ENCODE assay signal across 8 cellular contexts in genomic region chr15:28094732-28095521, GRCh38. TPM values are rescaled to one million over a fixed set of nuclear protein-coding genes. Genes with fewer than 3 reads are reported as not detected.
DNase-seq lines count a peak whose midpoint lies in the region; ATAC-seq and TF ChIP-seq lines count a peak whose summit lies in the region.

No MANE protein-coding gene starts in this region.

- no peak for TF ChIP-seq RAD21 in Ishikawa (IDR thresholded peaks at IDR 0.05; ENCODE audit: low read depth)

- peaks cover 62% of the 10 kb centered on the region for H3K27me3 Mint-ChIP-seq in activated T-cell treated with anti-CD3 and anti-CD28 coated beads, Interleukin-2, amount 50 U/mL, for 72 hours (ENCODE audit: low read depth)

- no peak overlapping the region for H3K27ac Mint-ChIP-seq in activated T-cell treated with anti-CD3 and anti-CD28 coated beads, Interleukin-2, amount 50 U/mL, for 72 hours

- H3K36me3 ChIP-seq in rectal smooth muscle tissue (ENCODE audit: control insufficient read depth, insufficient read depth, low read length): no peaks in the 10 kb centered on the region

- POLR2A ChIA-PET in RWPE1 (lab: Yijun Ruan, JAX; ENCODE audit: low non-redundant PET): no interaction called here

- peaks cover 7 to 10% of the 10 kb centered on the region in 2 donors for H3K9me3 Mint-ChIP-seq in activated T-cell treated with anti-CD3 and anti-CD28 coated beads, Interleukin-2, amount 50 U/mL, for 72 hours

- H3K27me3 ChIP-seq in rectal smooth muscle tissue (ENCODE audit: control insufficient read depth, insufficient read depth, low read length): peaks cover 15% of the 10 kb centered on the region

- H3K27ac ChIP-seq in rectal smooth muscle tissue (ENCODE audit: low read depth, low read length) (no peak overlapping the region), RWPE1 (no peak overlapping the region)

- H3K36me3 Mint-ChIP-seq in activated T-cell treated with anti-CD3 and anti-CD28 coated beads, Interleukin-2, amount 50 U/mL, for 72 hours (ENCODE audit: insufficient read depth in 2 of 2): peaks cover 11 to 17% of the 10 kb centered on the region in 2 donors

- peaks cover 12% of the 10 kb centered on the region for H3K4me1 Mint-ChIP-seq in activated T-cell treated with anti-CD3 and anti-CD28 coated beads, Interleukin-2, amount 50 U/mL, for 72 hours (ENCODE audit: low read depth)

- DNase-seq in activated T-cell treated with anti-CD3 and anti-CD28 coated beads, Interleukin-2, amount 50 U/mL, for 72 hours: peak; percentile 44 to 50
- DNase-seq in left ventricle myocardium superior: peak; percentile 62
- DNase-seq in medulla oblongata (ENCODE audit: extremely low spot score): no peak
- no peak for DNase-seq in NCI-H2081 (lab: John Stamatoyannopoulos, UW)
- DNase-seq in RWPE1 (ENCODE audit: low spot score): no peak

- peak; percentile 34 to 41 for ATAC-seq in activated T-cell treated with anti-CD3 and anti-CD28 coated beads, Interleukin-2, amount 50 U/mL, for 72 hours (replicated peaks in 1 of 2)
- ATAC-seq in left ventricle myocardium superior (peak; percentile 57), GM21723 (IDR thresholded peaks at IDR 0.05; ENCODE audit: unreplicated experiment) (no peak)

- TF ChIP-seq EP300 in Ishikawa (IDR thresholded peaks at IDR 0.05; ENCODE audit: borderline replicate concordance): no peak

- H3K9ac ChIP-seq in rectal smooth muscle tissue (ENCODE audit: low read length): no peak overlapping the region

- CTCF ChIA-PET in RWPE1 (lab: Yijun Ruan, JAX): interaction anchor here (0.6 kb wide), 1 partner anchor 656 kb away, joined by 3 read pairs; no protein-coding TSS in a partner anchor

- no peaks in the 10 kb centered on the region for H3K4me1 ChIP-seq in rectal smooth muscle tissue (ENCODE audit: control insufficient read depth, insufficient read depth, low read length)

- H3K4me3 Mint-ChIP-seq in activated T-cell treated with anti-CD3 and anti-CD28 coated beads, Interleukin-2, amount 50 U/mL, for 72 hours: peak overlapping the region; percentile 85

- TF ChIP-seq CTCF in RWPE1 (conservative IDR thresholded peaks at IDR 0.05; ENCODE audit: low read depth): no peak

- peak overlapping the region; percentile 75 for H3K4me3 ChIP-seq in rectal smooth muscle tissue (ENCODE audit: low read length)

- intact Hi-C loops in left ventricle myocardium superior (cut with micrococcal nuclease): no loop called here

TF ChIP-seq in Ishikawa, 13 proteins besides CTCF, POLR2A, EP300 and RAD21:
- TF ChIP-seq NFIC (IDR thresholded peaks at IDR 0.05) (0 out of 2 replicates have a peak, but pooled peaks have one; percentile 4), MAX (IDR thresholded peaks at IDR 0.05) (peak; percentile 41), EGR1 (IDR thresholded peaks at IDR 0.05) (no peak)

RNA-seq across cellular contexts. Expression of gene OCA2, which starts 4.2 kb away (rescaled TPM):
- total RNA-seq in activated T-cell treated with anti-CD3 and anti-CD28 coated beads, Interleukin-2, amount 50 U/mL, for 72 hours: under 1 TPM in 1 of 2 donors, not detected in 1; 0.14 TPM
- total RNA-seq in left ventricle myocardium superior: 0.15 TPM

Comparison
In these comparisons a context has a peak if more than half of its experiments do, and no peak if none do; other contexts are left out.
1. DNase-seq: peak in activated T-cell treated with anti-CD3 and anti-CD28 coated beads, Interleukin-2, amount 50 U/mL, for 72 hours (2 of 2) and left ventricle myocardium superior (single experiment); none in medulla oblongata (single experiment), NCI-H2081 (0 of 2) and RWPE1 (single experiment).